2 cellular contexts compared by ENCODE assay signal in the genomic region with DNA sequence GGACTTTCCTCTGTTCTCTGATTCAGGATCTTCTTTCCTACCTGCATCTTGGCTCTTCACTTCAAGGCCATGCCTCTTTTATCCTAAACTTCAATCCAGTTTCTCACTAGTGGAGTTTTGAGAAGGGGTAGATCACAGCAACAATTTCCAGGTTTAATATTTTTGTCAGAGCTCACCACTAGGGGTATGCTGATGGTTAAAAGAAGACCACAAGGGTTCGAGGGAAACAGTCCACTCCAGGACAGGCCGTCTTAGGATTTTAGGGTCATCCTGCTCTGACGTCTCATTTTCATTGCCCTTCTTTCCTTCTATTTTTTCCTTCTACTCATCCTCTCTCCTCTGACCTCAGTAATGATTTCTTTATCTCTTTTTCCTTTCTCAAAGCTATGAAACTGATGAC.
TF ChIP-seq lines count a peak whose summit lies in the region.

No MANE protein-coding gene starts in this region.

TF ChIP-seq in GM23338, 12 proteins besides CTCF, POLR2A, EP300 and RAD21 (continued from another document):
- TF ChIP-seq, protein P1, sequence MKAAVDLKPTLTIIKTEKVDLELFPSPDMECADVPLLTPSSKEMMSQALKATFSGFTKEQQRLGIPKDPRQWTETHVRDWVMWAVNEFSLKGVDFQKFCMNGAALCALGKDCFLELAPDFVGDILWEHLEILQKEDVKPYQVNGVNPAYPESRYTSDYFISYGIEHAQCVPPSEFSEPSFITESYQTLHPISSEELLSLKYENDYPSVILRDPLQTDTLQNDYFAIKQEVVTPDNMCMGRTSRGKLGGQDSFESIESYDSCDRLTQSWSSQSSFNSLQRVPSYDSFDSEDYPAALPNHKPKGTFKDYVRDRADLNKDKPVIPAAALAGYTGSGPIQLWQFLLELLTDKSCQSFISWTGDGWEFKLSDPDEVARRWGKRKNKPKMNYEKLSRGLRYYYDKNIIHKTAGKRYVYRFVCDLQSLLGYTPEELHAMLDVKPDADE (IDR thresholded peaks at IDR 0.05): no peak
- TF ChIP-seq JUNB (IDR thresholded peaks at IDR 0.05; ENCODE audit: unreplicated experiment): no peak

TF ChIP-seq in SK-N-SH treated with all-trans-retinoic acid at 6 μM for 48 hours, 23 proteins besides CTCF, POLR2A, EP300 and RAD21:
- TF ChIP-seq, protein P2, sequence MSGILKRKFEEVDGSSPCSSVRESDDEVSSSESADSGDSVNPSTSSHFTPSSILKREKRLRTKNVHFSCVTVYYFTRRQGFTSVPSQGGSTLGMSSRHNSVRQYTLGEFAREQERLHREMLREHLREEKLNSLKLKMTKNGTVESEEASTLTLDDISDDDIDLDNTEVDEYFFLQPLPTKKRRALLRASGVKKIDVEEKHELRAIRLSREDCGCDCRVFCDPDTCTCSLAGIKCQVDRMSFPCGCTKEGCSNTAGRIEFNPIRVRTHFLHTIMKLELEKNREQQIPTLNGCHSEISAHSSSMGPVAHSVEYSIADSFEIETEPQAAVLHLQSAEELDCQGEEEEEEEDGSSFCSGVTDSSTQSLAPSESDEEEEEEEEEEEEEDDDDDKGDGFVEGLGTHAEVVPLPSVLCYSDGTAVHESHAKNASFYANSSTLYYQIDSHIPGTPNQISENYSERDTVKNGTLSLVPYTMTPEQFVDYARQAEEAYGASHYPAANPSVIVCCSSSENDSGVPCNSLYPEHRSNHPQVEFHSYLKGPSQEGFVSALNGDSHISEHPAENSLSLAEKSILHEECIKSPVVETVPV (CRISPR knock-in tag; IDR thresholded peaks at IDR 0.05): no peak
- TF ChIP-seq CSDC2 (CRISPR knock-in tag; IDR thresholded peaks at IDR 0.05): no peak
- no peak for TF ChIP-seq TOX (CRISPR knock-in tag; IDR thresholded peaks at IDR 0.05; ENCODE audit: borderline replicate concordance)
- TF ChIP-seq PPARA (CRISPR knock-in tag; IDR thresholded peaks at IDR 0.05; ENCODE audit: borderline replicate concordance): no peak
- no peak for TF ChIP-seq GLIS3 (CRISPR knock-in tag; IDR thresholded peaks at IDR 0.05)
- TF ChIP-seq ZC3H10 (CRISPR knock-in tag; IDR thresholded peaks at IDR 0.05): no peak
- no peak for TF ChIP-seq TCF4 (CRISPR knock-in tag; IDR thresholded peaks at IDR 0.05; ENCODE audit: borderline replicate concordance)
- no peak for TF ChIP-seq ZNF70 (CRISPR knock-in tag; IDR thresholded peaks at IDR 0.05)
- TF ChIP-seq ESRRG (CRISPR knock-in tag; IDR thresholded peaks at IDR 0.05): no peak
- TF ChIP-seq RARB (CRISPR knock-in tag; IDR thresholded peaks at IDR 0.05): no peak
- TF ChIP-seq, protein P3, sequence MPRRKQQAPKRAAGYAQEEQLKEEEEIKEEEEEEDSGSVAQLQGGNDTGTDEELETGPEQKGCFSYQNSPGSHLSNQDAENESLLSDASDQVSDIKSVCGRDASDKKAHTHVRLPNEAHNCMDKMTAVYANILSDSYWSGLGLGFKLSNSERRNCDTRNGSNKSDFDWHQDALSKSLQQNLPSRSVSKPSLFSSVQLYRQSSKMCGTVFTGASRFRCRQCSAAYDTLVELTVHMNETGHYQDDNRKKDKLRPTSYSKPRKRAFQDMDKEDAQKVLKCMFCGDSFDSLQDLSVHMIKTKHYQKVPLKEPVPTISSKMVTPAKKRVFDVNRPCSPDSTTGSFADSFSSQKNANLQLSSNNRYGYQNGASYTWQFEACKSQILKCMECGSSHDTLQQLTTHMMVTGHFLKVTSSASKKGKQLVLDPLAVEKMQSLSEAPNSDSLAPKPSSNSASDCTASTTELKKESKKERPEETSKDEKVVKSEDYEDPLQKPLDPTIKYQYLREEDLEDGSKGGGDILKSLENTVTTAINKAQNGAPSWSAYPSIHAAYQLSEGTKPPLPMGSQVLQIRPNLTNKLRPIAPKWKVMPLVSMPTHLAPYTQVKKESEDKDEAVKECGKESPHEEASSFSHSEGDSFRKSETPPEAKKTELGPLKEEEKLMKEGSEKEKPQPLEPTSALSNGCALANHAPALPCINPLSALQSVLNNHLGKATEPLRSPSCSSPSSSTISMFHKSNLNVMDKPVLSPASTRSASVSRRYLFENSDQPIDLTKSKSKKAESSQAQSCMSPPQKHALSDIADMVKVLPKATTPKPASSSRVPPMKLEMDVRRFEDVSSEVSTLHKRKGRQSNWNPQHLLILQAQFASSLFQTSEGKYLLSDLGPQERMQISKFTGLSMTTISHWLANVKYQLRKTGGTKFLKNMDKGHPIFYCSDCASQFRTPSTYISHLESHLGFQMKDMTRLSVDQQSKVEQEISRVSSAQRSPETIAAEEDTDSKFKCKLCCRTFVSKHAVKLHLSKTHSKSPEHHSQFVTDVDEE (CRISPR knock-in tag; IDR thresholded peaks at IDR 0.05): no peak
- TF ChIP-seq, protein P4, sequence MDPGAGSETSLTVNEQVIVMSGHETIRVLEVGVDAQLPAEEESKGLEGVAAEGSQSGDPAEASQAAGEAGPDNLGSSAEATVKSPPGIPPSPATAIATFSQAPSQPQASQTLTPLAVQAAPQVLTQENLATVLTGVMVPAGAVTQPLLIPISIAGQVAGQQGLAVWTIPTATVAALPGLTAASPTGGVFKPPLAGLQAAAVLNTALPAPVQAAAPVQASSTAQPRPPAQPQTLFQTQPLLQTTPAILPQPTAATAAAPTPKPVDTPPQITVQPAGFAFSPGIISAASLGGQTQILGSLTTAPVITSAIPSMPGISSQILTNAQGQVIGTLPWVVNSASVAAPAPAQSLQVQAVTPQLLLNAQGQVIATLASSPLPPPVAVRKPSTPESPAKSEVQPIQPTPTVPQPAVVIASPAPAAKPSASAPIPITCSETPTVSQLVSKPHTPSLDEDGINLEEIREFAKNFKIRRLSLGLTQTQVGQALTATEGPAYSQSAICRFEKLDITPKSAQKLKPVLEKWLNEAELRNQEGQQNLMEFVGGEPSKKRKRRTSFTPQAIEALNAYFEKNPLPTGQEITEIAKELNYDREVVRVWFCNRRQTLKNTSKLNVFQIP (CRISPR knock-in tag; IDR thresholded peaks at IDR 0.05; ENCODE audit: borderline replicate concordance, low read depth): no peak
- no peak for TF ChIP-seq ARNTL (CRISPR knock-in tag; IDR thresholded peaks at IDR 0.05; ENCODE audit: borderline replicate concordance, low read depth)
- TF ChIP-seq ZNF8 (CRISPR knock-in tag; IDR thresholded peaks at IDR 0.05): no peak
- no peak for TF ChIP-seq ZFP30 (CRISPR knock-in tag; IDR thresholded peaks at IDR 0.05)
- TF ChIP-seq, protein P5, sequence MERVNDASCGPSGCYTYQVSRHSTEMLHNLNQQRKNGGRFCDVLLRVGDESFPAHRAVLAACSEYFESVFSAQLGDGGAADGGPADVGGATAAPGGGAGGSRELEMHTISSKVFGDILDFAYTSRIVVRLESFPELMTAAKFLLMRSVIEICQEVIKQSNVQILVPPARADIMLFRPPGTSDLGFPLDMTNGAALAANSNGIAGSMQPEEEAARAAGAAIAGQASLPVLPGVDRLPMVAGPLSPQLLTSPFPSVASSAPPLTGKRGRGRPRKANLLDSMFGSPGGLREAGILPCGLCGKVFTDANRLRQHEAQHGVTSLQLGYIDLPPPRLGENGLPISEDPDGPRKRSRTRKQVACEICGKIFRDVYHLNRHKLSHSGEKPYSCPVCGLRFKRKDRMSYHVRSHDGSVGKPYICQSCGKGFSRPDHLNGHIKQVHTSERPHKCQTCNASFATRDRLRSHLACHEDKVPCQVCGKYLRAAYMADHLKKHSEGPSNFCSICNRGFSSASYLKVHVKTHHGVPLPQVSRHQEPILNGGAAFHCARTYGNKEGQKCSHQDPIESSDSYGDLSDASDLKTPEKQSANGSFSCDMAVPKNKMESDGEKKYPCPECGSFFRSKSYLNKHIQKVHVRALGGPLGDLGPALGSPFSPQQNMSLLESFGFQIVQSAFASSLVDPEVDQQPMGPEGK (CRISPR knock-in tag; IDR thresholded peaks at IDR 0.05; ENCODE audit: borderline replicate concordance): no peak
